ENCODE assay signal across 1 cellular context in the genomic region with DNA sequence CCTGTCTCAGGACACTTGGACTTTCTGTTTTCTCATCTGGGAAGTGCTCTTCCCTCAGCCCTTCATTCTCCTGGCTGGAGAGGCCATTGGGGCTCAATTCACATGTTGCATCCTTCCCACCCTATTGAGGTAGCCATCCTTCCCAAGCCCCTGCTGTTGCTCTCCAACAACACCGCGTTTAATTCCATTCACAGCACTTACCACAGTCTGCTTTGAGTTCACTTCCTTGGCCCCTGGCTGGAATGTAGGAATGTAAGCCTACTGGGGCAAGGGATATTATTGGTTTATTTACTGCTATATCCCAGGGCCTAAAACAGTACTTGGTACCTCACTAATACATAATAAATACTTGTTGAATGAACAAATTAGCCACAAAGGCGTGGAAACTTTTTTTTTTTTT.
TF ChIP-seq lines count a peak whose summit lies in the region.

No MANE protein-coding gene starts in this region.

TF ChIP-seq in WTC11, 78 proteins besides CTCF, POLR2A, EP300 and RAD21 (continued from another document):
- TF ChIP-seq, protein P1, sequence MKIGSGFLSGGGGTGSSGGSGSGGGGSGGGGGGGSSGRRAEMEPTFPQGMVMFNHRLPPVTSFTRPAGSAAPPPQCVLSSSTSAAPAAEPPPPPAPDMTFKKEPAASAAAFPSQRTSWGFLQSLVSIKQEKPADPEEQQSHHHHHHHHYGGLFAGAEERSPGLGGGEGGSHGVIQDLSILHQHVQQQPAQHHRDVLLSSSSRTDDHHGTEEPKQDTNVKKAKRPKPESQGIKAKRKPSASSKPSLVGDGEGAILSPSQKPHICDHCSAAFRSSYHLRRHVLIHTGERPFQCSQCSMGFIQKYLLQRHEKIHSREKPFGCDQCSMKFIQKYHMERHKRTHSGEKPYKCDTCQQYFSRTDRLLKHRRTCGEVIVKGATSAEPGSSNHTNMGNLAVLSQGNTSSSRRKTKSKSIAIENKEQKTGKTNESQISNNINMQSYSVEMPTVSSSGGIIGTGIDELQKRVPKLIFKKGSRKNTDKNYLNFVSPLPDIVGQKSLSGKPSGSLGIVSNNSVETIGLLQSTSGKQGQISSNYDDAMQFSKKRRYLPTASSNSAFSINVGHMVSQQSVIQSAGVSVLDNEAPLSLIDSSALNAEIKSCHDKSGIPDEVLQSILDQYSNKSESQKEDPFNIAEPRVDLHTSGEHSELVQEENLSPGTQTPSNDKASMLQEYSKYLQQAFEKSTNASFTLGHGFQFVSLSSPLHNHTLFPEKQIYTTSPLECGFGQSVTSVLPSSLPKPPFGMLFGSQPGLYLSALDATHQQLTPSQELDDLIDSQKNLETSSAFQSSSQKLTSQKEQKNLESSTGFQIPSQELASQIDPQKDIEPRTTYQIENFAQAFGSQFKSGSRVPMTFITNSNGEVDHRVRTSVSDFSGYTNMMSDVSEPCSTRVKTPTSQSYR (CRISPR knock-in tag; IDR thresholded peaks at IDR 0.05) = no peak
- TF ChIP-seq ZNF232 (CRISPR knock-in tag; IDR thresholded peaks at IDR 0.05) = no peak
- TF ChIP-seq TCF7 (CRISPR knock-in tag; IDR thresholded peaks at IDR 0.05; ENCODE audit: low read depth) = no peak
